ENCODE assay signal across 24 cellular contexts in genomic region chr14:91357272-91357671, GRCh38.
DNase-seq lines count a peak whose midpoint lies in the region; ATAC-seq, FAIRE-seq and TF ChIP-seq lines count a peak whose summit lies in the region.
"Had no signal": no experiment of that assay in that cellular context is flagged by ENCODE, and none has a peak within 500 bp of the region (broad histone marks: within the 10 kb centered on the region; RNA-seq: fewer than 3 reads in every experiment).

No MANE protein-coding gene starts in this region.

- DNase-seq in activated CD4-positive, alpha-beta T cell treated with anti-CD3 and anti-CD28 coated beads for 36 hours = no peak
- DNase-seq in activated CD4-positive, alpha-beta T cell treated with anti-CD3 and anti-CD28 coated beads for 4 hours = no peak
- no peak for DNase-seq in GM12892 (ENCODE audit: insufficient read length)
- no peak for DNase-seq in activated CD8-positive, alpha-beta T cell treated with anti-CD3 and anti-CD28 coated beads for 36 hours
- DNase-seq in naive thymus-derived CD4-positive, alpha-beta T cell = no peak
- no peak for DNase-seq in coronary artery (ENCODE audit: low spot score)
- DNase-seq: 8988T; activated CD4-positive, CD25-positive, alpha-beta regulatory T cell treated with anti-CD3 and anti-CD28 coated beads, Interleukin-2, amount 50 U/mL, for 72 hours; activated gamma-delta T cell treated with Interleukin-2 at 50 U/mL for 16 hours; AML-193; DMS 273 treated with DMSO at 0.1 percent for 48 hours; GDM1; KG1; NCI-H1092; NCI-H2029 treated with DMSO at 0.1 percent for 48 hours; NCI-H510A; RPMI8226; sigmoid colon had no signal

- peak overlapping the region; percentile 2 for H3K27ac Mint-ChIP-seq in activated CD4-positive, alpha-beta T cell treated with anti-CD3 and anti-CD28 coated beads for 36 hours
- H3K27ac Mint-ChIP-seq in activated CD8-positive, alpha-beta T cell treated with anti-CD3 and anti-CD28 coated beads for 36 hours = peak overlapping the region; percentile 39
- H3K27ac Mint-ChIP-seq in naive thymus-derived CD4-positive, alpha-beta T cell = peak overlapping the region; percentile 46 to 90 (median 77)

- H3K27me3 ChIP-seq in naive thymus-derived CD4-positive, alpha-beta T cell (ENCODE audit: control insufficient read depth in 2 of 2, insufficient read depth in 2 of 2, low read length in 2 of 2) = no peaks in the 10 kb centered on the region
- H3K27me3 ChIP-seq: sigmoid colon, suprapubic skin, vagina had no signal

- H3K36me3 ChIP-seq in naive thymus-derived CD4-positive, alpha-beta T cell (ENCODE audit: control insufficient read depth in 2 of 3, insufficient read depth in 3 of 3, low read length in 3 of 3) = peaks cover 0 to 52% (median 17%) of the 10 kb centered on the region in 3 experiments
- H3K36me3 ChIP-seq: sigmoid colon, suprapubic skin, vagina had no signal

- H3K27ac ChIP-seq in naive thymus-derived CD4-positive, alpha-beta T cell (ENCODE audit: low read depth, low read length) = peak overlapping the region; percentile 75
- no peak overlapping the region for H3K27ac ChIP-seq in coronary artery
- H3K27ac ChIP-seq: sigmoid colon, suprapubic skin, vagina had no signal

- POLR2A ChIA-PET in activated CD4-positive, alpha-beta T cell treated with anti-CD3 and anti-CD28 coated beads for 36 hours (lab: Charles Lee) = no interaction called here
- POLR2A ChIA-PET in activated CD8-positive, alpha-beta T cell treated with anti-CD3 and anti-CD28 coated beads for 36 hours (lab: Charles Lee) = interaction anchor here (2.0 to 12.7 kb wide), 2 partner anchors 17 to 34 kb away, joined by 5 to 167 read pairs; no protein-coding TSS in a partner anchor
- POLR2A ChIA-PET in naive thymus-derived CD4-positive, alpha-beta T cell (lab: Charles Lee) = interaction anchor here (0.7 to 9.6 kb wide), 8 partner anchors 9 to 59 kb away, joined by 3 to 150 read pairs (median 3); partner anchors contain the start of gene CCDC88C

- no peaks in the 10 kb centered on the region for H3K9me3 Mint-ChIP-seq in activated CD4-positive, alpha-beta T cell treated with anti-CD3 and anti-CD28 coated beads for 36 hours (ENCODE audit: low read depth)
- H3K9me3 Mint-ChIP-seq in activated CD8-positive, alpha-beta T cell treated with anti-CD3 and anti-CD28 coated beads for 36 hours = no peaks in the 10 kb centered on the region
- peaks cover 0 to 2% (median 0%) of the 10 kb centered on the region in 11 donors for H3K9me3 Mint-ChIP-seq in naive thymus-derived CD4-positive, alpha-beta T cell

- no peaks in the 10 kb centered on the region for H3K9me3 ChIP-seq in naive thymus-derived CD4-positive, alpha-beta T cell (ENCODE audit: control insufficient read depth in 2 of 3, low read length in 3 of 3)
- H3K9me3 ChIP-seq: sigmoid colon, suprapubic skin, vagina had no signal

- CTCF ChIA-PET in activated CD4-positive, alpha-beta T cell treated with anti-CD3 and anti-CD28 coated beads for 36 hours (lab: Charles Lee) = interaction anchor here (0.6 kb wide), 1 partner anchor 9 kb away, joined by 4 read pairs; no protein-coding TSS in a partner anchor
- CTCF ChIA-PET in activated CD8-positive, alpha-beta T cell treated with anti-CD3 and anti-CD28 coated beads for 36 hours (lab: Charles Lee) = interaction anchor here (1.2 to 14.9 kb wide), 5 partner anchors 18 to 60 kb away, joined by 4 to 183 read pairs (median 112); partner anchors contain the start of gene CCDC88C
- CTCF ChIA-PET in naive thymus-derived CD4-positive, alpha-beta T cell (lab: Charles Lee) = interaction anchor here (1.3 to 1.4 kb wide), 3 partner anchors 10 to 61 kb away, joined by 3 to 5 read pairs (median 4); no protein-coding TSS in a partner anchor

- intact Hi-C loops in activated CD4-positive, alpha-beta T cell treated with anti-CD3 and anti-CD28 coated beads for 36 hours (cut with DNase I, micrococcal nuclease) = no loop called here
- intact Hi-C loops in activated CD8-positive, alpha-beta T cell treated with anti-CD3 and anti-CD28 coated beads for 36 hours (cut with micrococcal nuclease) = loop anchor here (10.0 kb wide), 1 partner anchor 58 kb away; the partner anchor contains the start of gene CCDC88C
- intact Hi-C loops in naive thymus-derived CD4-positive, alpha-beta T cell (cut with micrococcal nuclease) = no loop called here

- no peak for TF ChIP-seq POLR2A in GM12892 (IDR thresholded peaks at IDR 0.05; ENCODE audit: low read depth, low read length)

- TF ChIP-seq CTCF in activated CD8-positive, alpha-beta T cell treated with anti-CD3 and anti-CD28 coated beads for 36 hours (IDR thresholded peaks at IDR 0.05) = no peak
- TF ChIP-seq CTCF in coronary artery (IDR thresholded peaks at IDR 0.05) = no peak

- peaks cover 50 to 53% of the 10 kb centered on the region in 2 donors for H3K4me1 ChIP-seq in naive thymus-derived CD4-positive, alpha-beta T cell (ENCODE audit: control insufficient read depth in 2 of 2, insufficient read depth in 2 of 2, low read length in 2 of 2)

- H3K36me3 Mint-ChIP-seq in activated CD4-positive, alpha-beta T cell treated with anti-CD3 and anti-CD28 coated beads for 36 hours (ENCODE audit: low read depth) = peaks cover 38% of the 10 kb centered on the region
- peaks cover 47% of the 10 kb centered on the region for H3K36me3 Mint-ChIP-seq in activated CD8-positive, alpha-beta T cell treated with anti-CD3 and anti-CD28 coated beads for 36 hours (ENCODE audit: low read depth)
- H3K36me3 Mint-ChIP-seq in naive thymus-derived CD4-positive, alpha-beta T cell = peaks cover 0 to 19% (median 12%) of the 10 kb centered on the region in 5 donors

- peak; percentile 61 for FAIRE-seq in GM12892 (lab: Jason Lieb, UNC)
- FAIRE-seq: H1 had no signal

- no peak overlapping the region for H3K4me3 Mint-ChIP-seq in activated CD4-positive, alpha-beta T cell treated with anti-CD3 and anti-CD28 coated beads for 36 hours
- peak overlapping the region; percentile 8 for H3K4me3 Mint-ChIP-seq in activated CD8-positive, alpha-beta T cell treated with anti-CD3 and anti-CD28 coated beads for 36 hours
- peak overlapping the region in 6 of 10 donors; percentile 3 to 53 (median 22) for H3K4me3 Mint-ChIP-seq in naive thymus-derived CD4-positive, alpha-beta T cell

- H3K4me1 Mint-ChIP-seq in activated CD4-positive, alpha-beta T cell treated with anti-CD3 and anti-CD28 coated beads for 36 hours = peaks cover 85% of the 10 kb centered on the region
- H3K4me1 Mint-ChIP-seq in activated CD8-positive, alpha-beta T cell treated with anti-CD3 and anti-CD28 coated beads for 36 hours (ENCODE audit: low read depth) = peaks cover 90% of the 10 kb centered on the region
- peaks cover 77 to 98% (median 90%) of the 10 kb centered on the region in 7 donors for H3K4me1 Mint-ChIP-seq in naive thymus-derived CD4-positive, alpha-beta T cell

- no peaks in the 10 kb centered on the region for H3K27me3 Mint-ChIP-seq in activated CD4-positive, alpha-beta T cell treated with anti-CD3 and anti-CD28 coated beads for 36 hours
- no peaks in the 10 kb centered on the region for H3K27me3 Mint-ChIP-seq in activated CD8-positive, alpha-beta T cell treated with anti-CD3 and anti-CD28 coated beads for 36 hours
- H3K27me3 Mint-ChIP-seq in naive thymus-derived CD4-positive, alpha-beta T cell = no peaks in the 10 kb centered on the region

- no peak overlapping the region for H3K4me3 ChIP-seq in naive thymus-derived CD4-positive, alpha-beta T cell (ENCODE audit: low read length)
- H3K4me3 ChIP-seq in coronary artery = no peak overlapping the region
- H3K4me3 ChIP-seq: sigmoid colon, suprapubic skin, vagina had no signal

- no peak for ATAC-seq in activated CD4-positive, alpha-beta T cell treated with anti-CD3 and anti-CD28 coated beads for 36 hours
- no peak for ATAC-seq in activated CD8-positive, alpha-beta T cell treated with anti-CD3 and anti-CD28 coated beads for 36 hours
- no peak for ATAC-seq in naive thymus-derived CD4-positive, alpha-beta T cell
- ATAC-seq in GM21576 (IDR thresholded peaks at IDR 0.05; ENCODE audit: unreplicated experiment) (no peak), GM21529 (IDR thresholded peaks at IDR 0.05; ENCODE audit: unreplicated experiment) (no peak)
- ATAC-seq: SK-N-SH treated with all-trans-retinoic acid at 6 μM for 48 hours had no signal

Comparison
In these comparisons a context has a peak if more than half of its experiments do, and no peak if none do; other contexts are left out.
1. H3K27ac Mint-ChIP-seq: peak in every context shown above with its lines; median percentile 77 in naive thymus-derived CD4-positive, alpha-beta T cell; 39 in activated CD8-positive, alpha-beta T cell treated with anti-CD3 and anti-CD28 coated beads for 36 hours; 2 in activated CD4-positive, alpha-beta T cell treated with anti-CD3 and anti-CD28 coated beads for 36 hours.